ENCODE assay signal across 12 cellular contexts in genomic region chr13:105363747-105364177, GRCh38.
DNase-seq lines count a peak whose midpoint lies in the region; ATAC-seq and TF ChIP-seq lines count a peak whose summit lies in the region.
"Had no signal": no experiment of that assay in that cellular context is flagged by ENCODE, and none has a peak within 500 bp of the region (broad histone marks: within the 10 kb centered on the region; RNA-seq: fewer than 3 reads in every experiment).

No MANE protein-coding gene starts in this region.

- intact Hi-C loops in A673 (cut with micrococcal nuclease; ENCODE audit: unreplicated experiment), result loop anchor here (5.0 kb wide), 1 partner anchor 79 kb away; no protein-coding TSS in a partner anchor

- no peak overlapping the region for H3K4me3 ChIP-seq in A673 (ENCODE audit: low read depth, low read length, poor library complexity, severe bottlenecking)

- TF ChIP-seq CTCF in A673 (conservative IDR thresholded peaks at IDR 0.05; ENCODE audit: low read depth, low read length), result no peak

- H3K4me1 ChIP-seq in A673 (ENCODE audit: insufficient read depth, low read length, poor library complexity, severe bottlenecking), result peaks cover 25% of the 10 kb centered on the region
- H3K4me1 ChIP-seq: parathyroid adenoma had no signal

- CTCF ChIA-PET in A673 (lab: Charles Lee), result no interaction called here

- no peaks in the 10 kb centered on the region for H3K27me3 ChIP-seq in A673 (replicated peaks; ENCODE audit: insufficient read depth, low read depth, low read length, poor library complexity)

- BruUV-seq in A673 (replicated peaks; lab: Mats Ljungman, UMichigan), result no TSS peak

- no peak overlapping the region for H3K27ac ChIP-seq in A673 (ENCODE audit: low read depth, low read length, poor library complexity, severe bottlenecking)
- H3K27ac ChIP-seq: parathyroid adenoma had no signal

- DNase-seq in A673 (ENCODE audit: low spot score) (peak; percentile 96), M059J (ENCODE audit: low read depth) (peak; percentile 11), RPMI7951 (ENCODE audit: low read depth) (peak; percentile 3), globus pallidus (ENCODE audit: low spot score) (peak; percentile 2)
- DNase-seq: activated CD4-positive, CD25-positive, alpha-beta regulatory T cell treated with anti-CD3 and anti-CD28 coated beads, Interleukin-2, amount 50 U/mL, for 72 hours; effector CD8-positive, alpha-beta T cell; GDM1 had no signal

- H3K36me3 ChIP-seq in A673 (ENCODE audit: insufficient read depth, low read length, poor library complexity, severe bottlenecking), result no peaks in the 10 kb centered on the region

- POLR2A ChIA-PET in A673 (lab: Charles Lee; ENCODE audit: low non-redundant PET), result no interaction called here

- ATAC-seq in HG03432 (IDR thresholded peaks at IDR 0.05; ENCODE audit: unreplicated experiment), result no peak
- no peak for ATAC-seq in HG03135 (IDR thresholded peaks at IDR 0.05; ENCODE audit: unreplicated experiment)
- ATAC-seq in HG03280 (IDR thresholded peaks at IDR 0.05; ENCODE audit: unreplicated experiment), result no peak
- no peak for ATAC-seq in GM18909 (IDR thresholded peaks at IDR 0.05; ENCODE audit: poor library complexity, unreplicated experiment)

- no peaks in the 10 kb centered on the region for H3K9me3 ChIP-seq in A673 (ENCODE audit: low read depth, low read length, poor library complexity, severe bottlenecking)

Comparison
In these comparisons a context has a peak if more than half of its experiments do, and no peak if none do; other contexts are left out.
1. DNase-seq: peak in every context shown above with its lines; median percentile 96 in A673; 11 in M059J; 3 in RPMI7951; 2 in globus pallidus.